Comparison of ENCODE assay signal across 16 cellular contexts in the genomic region with DNA sequence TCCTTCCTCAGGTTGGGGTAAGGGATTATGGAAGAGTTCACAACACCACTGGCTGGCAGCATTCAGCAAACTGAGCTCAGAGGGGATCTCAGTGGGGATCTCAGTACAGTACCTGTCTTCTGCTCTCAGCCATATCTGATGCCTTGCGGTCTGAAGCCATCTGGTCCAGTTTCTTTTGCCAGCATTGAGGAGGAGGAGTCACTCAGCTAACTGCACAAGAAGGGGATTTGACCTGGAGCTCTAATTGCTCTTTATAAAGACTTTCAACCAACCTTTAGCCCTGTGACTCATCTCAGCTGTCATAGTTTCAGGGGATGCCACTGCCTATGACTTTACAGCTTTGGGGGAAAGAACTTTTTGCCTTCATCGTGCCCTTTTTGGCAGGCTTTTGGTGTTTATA. TPM values are rescaled to one million over a fixed set of nuclear protein-coding genes. Genes with fewer than 3 reads are reported as not detected.
DNase-seq lines count a peak whose midpoint lies in the region; ATAC-seq and TF ChIP-seq lines count a peak whose summit lies in the region.
"Had no signal": no experiment of that assay in that cellular context is flagged by ENCODE, and none has a peak within 500 bp of the region (broad histone marks: within the 10 kb centered on the region; RNA-seq: fewer than 3 reads in every experiment).

No MANE protein-coding gene starts in this region.

- H3K27me3 ChIP-seq in ascending aorta = no peaks in the 10 kb centered on the region

- no peaks in the 10 kb centered on the region for H3K4me1 ChIP-seq in ascending aorta

- H3K36me3 ChIP-seq in ascending aorta = no peaks in the 10 kb centered on the region

- H3K9me3 ChIP-seq in ascending aorta = no peaks in the 10 kb centered on the region

- no peak overlapping the region for H3K4me3 ChIP-seq in ascending aorta

- peak; percentile 17 for DNase-seq in H4 (ENCODE audit: low spot score)
- peak; percentile 32 for DNase-seq in NCI-H1694 (lab: John Stamatoyannopoulos, UW)
- DNase-seq in RPMI7951 (ENCODE audit: low read depth) = peak; percentile 9
- no peak for DNase-seq in left colon
- DNase-seq in NCI-H128 (lab: John Stamatoyannopoulos, UW; ENCODE audit: unreplicated experiment) = no peak
- no peak for DNase-seq in midbrain (lab: John Stamatoyannopoulos, UW)
- no peak for DNase-seq in NCI-H1092 treated with DMSO at 0.1 percent for 48 hours (lab: John Stamatoyannopoulos, UW)
- DNase-seq in ascending aorta (ENCODE audit: low spot score in 2 of 2) = no peak
- DNase-seq: ACHN; Calu3; CD4-positive, alpha-beta T cell; DMS79 treated with DMSO at 0.1 percent for 48 hours; NCI-H1417 treated with DMSO at 0.1 percent for 48 hours; NCI-H2081 treated with DMSO at 0.1 percent for 48 hours; NCI-H226; NCI-H774 had no signal

- no peak overlapping the region for H3K27ac ChIP-seq in ascending aorta

- peak; percentile 49 for ATAC-seq in left colon

- intact Hi-C loops in left colon (cut with DNase I, micrococcal nuclease) (no loop called here), ascending aorta (cut with DNase I) (no loop called here)

- no peak for TF ChIP-seq CTCF in ascending aorta (IDR thresholded peaks at IDR 0.05)

RNA-seq across cellular contexts. Expression of a gene that starts 44.9 kb away (rescaled TPM):
- 145 and 168 TPM in 2 replicates for total RNA-seq in H4 (2014; rRNA removed; shearing (Covaris generic))
- total RNA-seq in RPMI7951 (2014; rRNA removed; shearing (Covaris generic)) = 68.6 and 88.6 TPM in 2 replicates
- total RNA-seq in left colon (10 to 100 TPM; 33.6 to 40.8 TPM), ascending aorta (28.2 TPM)

RNA-seq across cellular contexts. Expression of a gene that starts 45.0 kb away (rescaled TPM):
- total RNA-seq in H4 (2014; rRNA removed; shearing (Covaris generic)) = 60.8 and 68.0 TPM in 2 replicates
- total RNA-seq in RPMI7951 (2014; rRNA removed; shearing (Covaris generic)) = 35.2 and 47.3 TPM in 2 replicates
- total RNA-seq in left colon (10 to 100 TPM; 13.6 to 16.9 TPM), ascending aorta (35.0 TPM)

RNA-seq across cellular contexts. Expression of a gene that starts 47.4 kb away (rescaled TPM):
- not detected in 2 replicates for total RNA-seq in H4 (2014; rRNA removed; shearing (Covaris generic))
- total RNA-seq in RPMI7951 (2014; rRNA removed; shearing (Covaris generic)) = not detected in 2 replicates
- total RNA-seq in left colon = under 1 TPM; 0.42 to 0.79 TPM
- not detected for total RNA-seq in ascending aorta
- total RNA-seq: Calu3; CD4-positive, alpha-beta T cell had no signal

Comparison
In these comparisons a context has a peak if more than half of its experiments do, and no peak if none do; other contexts are left out.
1. DNase-seq: peak in H4 (single experiment), NCI-H1694 (single experiment) and RPMI7951 (single experiment); none in left colon (0 of 2), NCI-H128 (single experiment), midbrain (single experiment), NCI-H1092 treated with DMSO at 0.1 percent for 48 hours (single experiment) and ascending aorta (0 of 2).